26 cellular contexts compared by ENCODE assay signal in genomic region chr9:91705386-91705785, GRCh38.
"Had no signal": no experiment of that assay in that cellular context is flagged by ENCODE, and none has a peak within 500 bp of the region (broad histone marks: within the 10 kb centered on the region; RNA-seq: fewer than 3 reads in every experiment).

No MANE protein-coding gene starts in this region.

- H3K4me1 ChIP-seq: colonic mucosa, esophagus squamous epithelium, gastrocnemius medialis, heart right ventricle, left lung, lower lobe of right lung had no signal

- H3K27ac Mint-ChIP-seq: dendritic cell treated with granulocyte-macrophage colony-stimulating factor and Interleukin-4, amounts not matched to agents 40 ng/mL and 50 ng/mL, for 4 days; mesothelial cell of epicardium had no signal

- FAIRE-seq: endometrium, islet of Langerhans, keratinocyte had no signal

- H3K4me3 ChIP-seq: colonic mucosa, esophagus squamous epithelium, gastrocnemius medialis, heart right ventricle, left lung, lower lobe of right lung, mucosa of descending colon had no signal

- H3K9me3 ChIP-seq: colonic mucosa had no signal

- H3K4me1 Mint-ChIP-seq: mesothelial cell of epicardium, naive B cell had no signal

- H3K4me3 Mint-ChIP-seq: dendritic cell treated with granulocyte-macrophage colony-stimulating factor and Interleukin-4, amounts not matched to agents 40 ng/mL and 50 ng/mL, for 4 days; mesothelial cell of epicardium; naive B cell had no signal

- H3K27me3 ChIP-seq: colonic mucosa, heart right ventricle, left lung had no signal

- H3K27ac ChIP-seq: colonic mucosa, epithelial cell of prostate, esophagus squamous epithelium, gastrocnemius medialis, heart right ventricle, left lung, lower lobe of right lung had no signal

- DNase-seq: colonic mucosa; cortex of kidney; effector memory CD4-positive, alpha-beta T cell; erythroblast; esophagus squamous epithelium; foreskin fibroblast; foreskin melanocyte; gastrocnemius medialis; glutamatergic neuron; head of caudate nucleus; heart right ventricle; hippocampal formation; left cardiac atrium; left lung; left ventricle myocardium superior; lower lobe of right lung; mesenchymal stem cell; mucosa of descending colon; naive B cell had no signal

- ATAC-seq: esophagus mucosa, gastrocnemius medialis, heart right ventricle, left cardiac atrium, left lung, left ventricle myocardium superior, lower lobe of right lung, mucosa of descending colon had no signal

- H3K36me3 ChIP-seq: colonic mucosa, esophagus squamous epithelium, gastrocnemius medialis, heart right ventricle, left lung, lower lobe of right lung had no signal
